8 cellular contexts compared by ENCODE assay signal in the genomic region with DNA sequence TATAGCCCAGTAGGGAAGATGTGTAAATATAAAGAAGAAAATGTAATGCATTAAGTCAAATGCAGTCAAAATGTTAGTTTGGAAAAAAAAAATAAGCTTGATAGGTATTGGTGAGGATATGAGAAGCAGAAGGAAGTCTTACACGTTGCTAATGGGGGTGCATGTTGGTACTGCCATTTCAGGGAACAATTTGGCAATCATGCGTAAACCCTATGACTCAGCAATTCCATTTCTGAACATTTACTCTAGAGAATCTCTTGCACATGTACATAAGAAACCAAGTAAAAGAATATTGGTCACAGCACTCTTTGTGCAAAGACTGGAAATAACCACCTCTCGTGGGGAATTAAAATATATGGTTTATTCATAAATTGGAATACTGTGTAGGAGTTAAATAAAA. TPM values are rescaled to one million over a fixed set of nuclear protein-coding genes. Genes with fewer than 3 reads are reported as not detected.
A peak's percentile ranks its signal among the peaks of the same experiment; 100 is the strongest.
DNase-seq lines count a peak whose midpoint lies in the region; ATAC-seq and TF ChIP-seq lines count a peak whose summit lies in the region.

No MANE protein-coding gene starts in this region.

- no peak overlapping the region for H3K4me3 ChIP-seq in liver (ENCODE audit: low read depth in 1 of 3, low read length in 3 of 3)

- no peaks in the 10 kb centered on the region for H3K9me3 ChIP-seq in liver (ENCODE audit: control insufficient read depth in 4 of 4, low read length in 3 of 4)

- no peak overlapping the region for H3K27ac ChIP-seq in liver (ENCODE audit: low read depth in 1 of 2, low read length in 2 of 2)

- H3K27ac Mint-ChIP-seq in activated naive CD8-positive, alpha-beta T cell treated with anti-CD3 and anti-CD28 coated beads for 36 hours, result peak overlapping the region; percentile 90
- no peak overlapping the region for H3K27ac Mint-ChIP-seq in activated naive CD4-positive, alpha-beta T cell treated with anti-CD3 and anti-CD28 coated beads, Interleukin-2, amount 10 ng/mL, durations not matched to agents 7 days and 5 days

- CTCF ChIA-PET in activated naive CD4-positive, alpha-beta T cell treated with anti-CD3 and anti-CD28 coated beads, Interleukin-2, amount 10 ng/mL, durations not matched to agents 7 days and 5 days (lab: Charles Lee), result interaction anchor here (0.6 to 1.5 kb wide), 6 partner anchors 9 to 287 kb away, joined by 3 to 6 read pairs (median 4); no protein-coding TSS in a partner anchor

- DNase-seq in stimulated activated CD4-positive, alpha-beta T cell treated with anti-CD3 and anti-CD28 coated beads, Interleukin-4, amount 100 ng/mL, for 24 hours, result peak; percentile 19
- DNase-seq in stimulated activated CD4-positive, alpha-beta T cell treated with anti-CD3 and anti-CD28 coated beads, Interleukin-15, amount 100 ng/mL, for 24 hours, result no peak
- peak; percentile 35 for DNase-seq in HT-29 (ENCODE audit: low spot score)
- no peak for DNase-seq in activated naive CD8-positive, alpha-beta T cell treated with anti-CD3 and anti-CD28 coated beads for 36 hours
- DNase-seq in iPS-NIHi7 (ENCODE audit: extremely low spot score), result no peak
- no peak for DNase-seq in activated naive CD4-positive, alpha-beta T cell treated with anti-CD3 and anti-CD28 coated beads, Interleukin-2, amount 10 ng/mL, durations not matched to agents 7 days and 5 days

- ATAC-seq in GM19023 (IDR thresholded peaks at IDR 0.05; ENCODE audit: unreplicated experiment), result no peak

- peak in 1 of 2 donors; percentile 9 for TF ChIP-seq RAD21 in liver (IDR thresholded peaks at IDR 0.05)

- no peaks in the 10 kb centered on the region for H3K27me3 ChIP-seq in liver (ENCODE audit: control insufficient read depth in 4 of 4, insufficient read depth in 4 of 4, low read length in 3 of 4)

- no peak overlapping the region for H3K9ac ChIP-seq in liver (ENCODE audit: low read depth in 1 of 2, low read length in 2 of 2)

- H3K4me1 Mint-ChIP-seq in activated naive CD8-positive, alpha-beta T cell treated with anti-CD3 and anti-CD28 coated beads for 36 hours, result peaks cover 51% of the 10 kb centered on the region
- H3K4me1 Mint-ChIP-seq in activated naive CD4-positive, alpha-beta T cell treated with anti-CD3 and anti-CD28 coated beads, Interleukin-2, amount 10 ng/mL, durations not matched to agents 7 days and 5 days, result peaks cover 10% of the 10 kb centered on the region

- 60% methylated on average over 3 of the region's 3 CpGs for WGBS in liver

- H3K36me3 Mint-ChIP-seq in activated naive CD8-positive, alpha-beta T cell treated with anti-CD3 and anti-CD28 coated beads for 36 hours, result no peaks in the 10 kb centered on the region
- H3K36me3 Mint-ChIP-seq in activated naive CD4-positive, alpha-beta T cell treated with anti-CD3 and anti-CD28 coated beads, Interleukin-2, amount 10 ng/mL, durations not matched to agents 7 days and 5 days, result no peaks in the 10 kb centered on the region

- peak overlapping the region; percentile 18 for H3K4me3 Mint-ChIP-seq in activated naive CD8-positive, alpha-beta T cell treated with anti-CD3 and anti-CD28 coated beads for 36 hours
- no peak overlapping the region for H3K4me3 Mint-ChIP-seq in activated naive CD4-positive, alpha-beta T cell treated with anti-CD3 and anti-CD28 coated beads, Interleukin-2, amount 10 ng/mL, durations not matched to agents 7 days and 5 days

- H3K4me1 ChIP-seq in liver (ENCODE audit: control insufficient read depth in 4 of 4, insufficient read depth in 4 of 4, low read length in 3 of 4), result peaks cover 0 to 5% (median 0%) of the 10 kb centered on the region in 4 donors

- no peaks in the 10 kb centered on the region for H3K36me3 ChIP-seq in liver (ENCODE audit: control insufficient read depth in 4 of 4, insufficient read depth in 3 of 4, low read depth in 1 of 4, low read length in 3 of 4)

- no peak for TF ChIP-seq CTCF in liver (IDR thresholded peaks at IDR 0.05; ENCODE audit: low read depth, low read length, missing input control)

- peaks cover 10% of the 10 kb centered on the region for H3K27me3 Mint-ChIP-seq in activated naive CD8-positive, alpha-beta T cell treated with anti-CD3 and anti-CD28 coated beads for 36 hours
- peaks cover 4% of the 10 kb centered on the region for H3K27me3 Mint-ChIP-seq in activated naive CD4-positive, alpha-beta T cell treated with anti-CD3 and anti-CD28 coated beads, Interleukin-2, amount 10 ng/mL, durations not matched to agents 7 days and 5 days

- no peaks in the 10 kb centered on the region for H3K9me3 Mint-ChIP-seq in activated naive CD8-positive, alpha-beta T cell treated with anti-CD3 and anti-CD28 coated beads for 36 hours
- no peaks in the 10 kb centered on the region for H3K9me3 Mint-ChIP-seq in activated naive CD4-positive, alpha-beta T cell treated with anti-CD3 and anti-CD28 coated beads, Interleukin-2, amount 10 ng/mL, durations not matched to agents 7 days and 5 days

TF ChIP-seq in liver, 16 proteins besides CTCF, POLR2A, EP300 and RAD21:
- TF ChIP-seq, protein P1, sequence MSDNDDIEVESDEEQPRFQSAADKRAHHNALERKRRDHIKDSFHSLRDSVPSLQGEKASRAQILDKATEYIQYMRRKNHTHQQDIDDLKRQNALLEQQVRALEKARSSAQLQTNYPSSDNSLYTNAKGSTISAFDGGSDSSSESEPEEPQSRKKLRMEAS (IDR thresholded peaks at IDR 0.05), result no peak
- no peak for TF ChIP-seq FOXA1 (IDR thresholded peaks at IDR 0.05)
- no peak for TF ChIP-seq ATF3 (IDR thresholded peaks at IDR 0.05)
- no peak for TF ChIP-seq SP1 (IDR thresholded peaks at IDR 0.05)
- TF ChIP-seq FOXA2 (IDR thresholded peaks at IDR 0.05), result peak; percentile 26
- TF ChIP-seq, protein P2, sequence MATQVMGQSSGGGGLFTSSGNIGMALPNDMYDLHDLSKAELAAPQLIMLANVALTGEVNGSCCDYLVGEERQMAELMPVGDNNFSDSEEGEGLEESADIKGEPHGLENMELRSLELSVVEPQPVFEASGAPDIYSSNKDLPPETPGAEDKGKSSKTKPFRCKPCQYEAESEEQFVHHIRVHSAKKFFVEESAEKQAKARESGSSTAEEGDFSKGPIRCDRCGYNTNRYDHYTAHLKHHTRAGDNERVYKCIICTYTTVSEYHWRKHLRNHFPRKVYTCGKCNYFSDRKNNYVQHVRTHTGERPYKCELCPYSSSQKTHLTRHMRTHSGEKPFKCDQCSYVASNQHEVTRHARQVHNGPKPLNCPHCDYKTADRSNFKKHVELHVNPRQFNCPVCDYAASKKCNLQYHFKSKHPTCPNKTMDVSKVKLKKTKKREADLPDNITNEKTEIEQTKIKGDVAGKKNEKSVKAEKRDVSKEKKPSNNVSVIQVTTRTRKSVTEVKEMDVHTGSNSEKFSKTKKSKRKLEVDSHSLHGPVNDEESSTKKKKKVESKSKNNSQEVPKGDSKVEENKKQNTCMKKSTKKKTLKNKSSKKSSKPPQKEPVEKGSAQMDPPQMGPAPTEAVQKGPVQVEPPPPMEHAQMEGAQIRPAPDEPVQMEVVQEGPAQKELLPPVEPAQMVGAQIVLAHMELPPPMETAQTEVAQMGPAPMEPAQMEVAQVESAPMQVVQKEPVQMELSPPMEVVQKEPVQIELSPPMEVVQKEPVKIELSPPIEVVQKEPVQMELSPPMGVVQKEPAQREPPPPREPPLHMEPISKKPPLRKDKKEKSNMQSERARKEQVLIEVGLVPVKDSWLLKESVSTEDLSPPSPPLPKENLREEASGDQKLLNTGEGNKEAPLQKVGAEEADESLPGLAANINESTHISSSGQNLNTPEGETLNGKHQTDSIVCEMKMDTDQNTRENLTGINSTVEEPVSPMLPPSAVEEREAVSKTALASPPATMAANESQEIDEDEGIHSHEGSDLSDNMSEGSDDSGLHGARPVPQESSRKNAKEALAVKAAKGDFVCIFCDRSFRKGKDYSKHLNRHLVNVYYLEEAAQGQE (IDR thresholded peaks at IDR 0.05), result no peak
- peak in 1 of 2 donors; percentile 18 for TF ChIP-seq RXRA (IDR thresholded peaks at IDR 0.05)
- no peak for TF ChIP-seq GABPA (IDR thresholded peaks at IDR 0.05 in 1 of 2, conservative IDR thresholded peaks at IDR 0.05 in 1 of 2)
- TF ChIP-seq TAF1 (conservative IDR thresholded peaks at IDR 0.05), result no peak
- peak; percentile 67 for TF ChIP-seq YY1 (IDR thresholded peaks at IDR 0.05)
- TF ChIP-seq, protein P3, sequence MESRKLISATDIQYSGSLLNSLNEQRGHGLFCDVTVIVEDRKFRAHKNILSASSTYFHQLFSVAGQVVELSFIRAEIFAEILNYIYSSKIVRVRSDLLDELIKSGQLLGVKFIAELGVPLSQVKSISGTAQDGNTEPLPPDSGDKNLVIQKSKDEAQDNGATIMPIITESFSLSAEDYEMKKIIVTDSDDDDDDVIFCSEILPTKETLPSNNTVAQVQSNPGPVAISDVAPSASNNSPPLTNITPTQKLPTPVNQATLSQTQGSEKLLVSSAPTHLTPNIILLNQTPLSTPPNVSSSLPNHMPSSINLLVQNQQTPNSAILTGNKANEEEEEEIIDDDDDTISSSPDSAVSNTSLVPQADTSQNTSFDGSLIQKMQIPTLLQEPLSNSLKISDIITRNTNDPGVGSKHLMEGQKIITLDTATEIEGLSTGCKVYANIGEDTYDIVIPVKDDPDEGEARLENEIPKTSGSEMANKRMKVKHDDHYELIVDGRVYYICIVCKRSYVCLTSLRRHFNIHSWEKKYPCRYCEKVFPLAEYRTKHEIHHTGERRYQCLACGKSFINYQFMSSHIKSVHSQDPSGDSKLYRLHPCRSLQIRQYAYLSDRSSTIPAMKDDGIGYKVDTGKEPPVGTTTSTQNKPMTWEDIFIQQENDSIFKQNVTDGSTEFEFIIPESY (IDR thresholded peaks at IDR 0.05), result no peak
- peak; percentile 52 to 83 for TF ChIP-seq JUND (IDR thresholded peaks at IDR 0.05)
- no peak for TF ChIP-seq HNF4A (conservative IDR thresholded peaks at IDR 0.05)
- peak in 1 of 2 donors; percentile 25 for TF ChIP-seq EGR1 (IDR thresholded peaks at IDR 0.05; ENCODE audit: low read depth in 2 of 2)

RNA-seq across cellular contexts. Expression of gene TIMP4, which starts 35.5 kb away (rescaled TPM):
- total RNA-seq in HT-29 (2014; rRNA removed; shearing (Covaris generic)), result 2.7 and 3.8 TPM in 2 replicates
- not detected for total RNA-seq in activated naive CD8-positive, alpha-beta T cell treated with anti-CD3 and anti-CD28 coated beads for 36 hours
- 1 to 10 TPM in 1 of 2 donors, under 1 TPM in 1; 0.70 to 1.7 TPM for total RNA-seq in liver
- under 1 TPM; 0.36 to 0.82 TPM for polyA plus RNA-seq in liver

Comparison
In these comparisons a context has a peak if more than half of its experiments do, and no peak if none do; other contexts are left out.
1. DNase-seq: peak in stimulated activated CD4-positive, alpha-beta T cell treated with anti-CD3 and anti-CD28 coated beads, Interleukin-4, amount 100 ng/mL, for 24 hours (single experiment) and HT-29 (single experiment); none in stimulated activated CD4-positive, alpha-beta T cell treated with anti-CD3 and anti-CD28 coated beads, Interleukin-15, amount 100 ng/mL, for 24 hours (single experiment), activated naive CD8-positive, alpha-beta T cell treated with anti-CD3 and anti-CD28 coated beads for 36 hours (single experiment), iPS-NIHi7 (single experiment) and activated naive CD4-positive, alpha-beta T cell treated with anti-CD3 and anti-CD28 coated beads, Interleukin-2, amount 10 ng/mL, durations not matched to agents 7 days and 5 days (single experiment).